8 cellular contexts compared by ENCODE assay signal in genomic region chr22:38455530-38456271, GRCh38. TPM values are rescaled to one million over a fixed set of nuclear protein-coding genes. Genes with fewer than 3 reads are reported as not detected.
DNase-seq lines count a peak whose midpoint lies in the region; ATAC-seq, FAIRE-seq and TF ChIP-seq lines count a peak whose summit lies in the region.

No MANE protein-coding gene starts in this region.

- H3K4me1 Mint-ChIP-seq in activated CD4-positive, alpha-beta memory T cell treated with anti-CD3 and anti-CD28 coated beads, Interleukin-2, amount 10 ng/mL, durations not matched to agents 7 days and 5 days, result peaks cover 14% of the 10 kb centered on the region

- peaks cover 72% of the 10 kb centered on the region for H3K27me3 Mint-ChIP-seq in activated CD4-positive, alpha-beta memory T cell treated with anti-CD3 and anti-CD28 coated beads, Interleukin-2, amount 10 ng/mL, durations not matched to agents 7 days and 5 days

- H2AFZ ChIP-seq in GM12878 (ENCODE audit: control insufficient read depth, low read depth, low read length), result no peak overlapping the region

- DNase-seq in AG04449 (ENCODE audit: low read depth, low spot score) (no peak), HFF-Myc (ENCODE audit: extremely low read depth, low read depth) (no peak), GM12878 (ENCODE audit: low read depth, low spot score) (no peak), lung microvascular endothelial cell (ENCODE audit: low read depth in 2 of 2) (peak; percentile 36 to 56), germinal center (ENCODE audit: low spot score) (no peak), kidney glomerular epithelial cell (lab: John Stamatoyannopoulos, UW) (no peak)
- DNase-seq in activated CD4-positive, alpha-beta memory T cell treated with anti-CD3 and anti-CD28 coated beads, Interleukin-2, amount 10 ng/mL, durations not matched to agents 7 days and 5 days, result no peak

- CTCF ChIA-PET in AG04449 (lab: Yijun Ruan, JAX) (no interaction called here), GM12878 (lab: Yijun Ruan, JAX) (no interaction called here)
- CTCF ChIA-PET in activated CD4-positive, alpha-beta memory T cell treated with anti-CD3 and anti-CD28 coated beads, Interleukin-2, amount 10 ng/mL, durations not matched to agents 7 days and 5 days (lab: Charles Lee), result no interaction called here

- no peaks in the 10 kb centered on the region for H3K36me3 Mint-ChIP-seq in activated CD4-positive, alpha-beta memory T cell treated with anti-CD3 and anti-CD28 coated beads, Interleukin-2, amount 10 ng/mL, durations not matched to agents 7 days and 5 days (ENCODE audit: low read depth)

- POLR2A ChIA-PET in AG04449 (lab: Yijun Ruan, JAX), result no interaction called here
- POLR2A ChIA-PET in GM12878 (lab: Charles Lee), result no interaction called here
- POLR2A ChIA-PET in activated CD4-positive, alpha-beta memory T cell treated with anti-CD3 and anti-CD28 coated beads, Interleukin-2, amount 10 ng/mL, durations not matched to agents 7 days and 5 days (lab: Charles Lee), result interaction anchor here (0.6 kb wide), 1 partner anchor 241 kb away, joined by 3 read pairs; no protein-coding TSS in a partner anchor

- H3K27ac Mint-ChIP-seq in activated CD4-positive, alpha-beta memory T cell treated with anti-CD3 and anti-CD28 coated beads, Interleukin-2, amount 10 ng/mL, durations not matched to agents 7 days and 5 days, result no peak overlapping the region

- H3K9me3 Mint-ChIP-seq in activated CD4-positive, alpha-beta memory T cell treated with anti-CD3 and anti-CD28 coated beads, Interleukin-2, amount 10 ng/mL, durations not matched to agents 7 days and 5 days, result no peaks in the 10 kb centered on the region

- H3K9me3 ChIP-seq in GM12878 (replicated peaks; ENCODE audit: control insufficient read depth, insufficient read depth, low read length), result no peaks in the 10 kb centered on the region

- intact Hi-C loops in GM12878 (cut with micrococcal nuclease; ENCODE audit: unreplicated experiment), result no loop called here

- TF ChIP-seq EP300 in GM12878 (IDR thresholded peaks at IDR 0.05; ENCODE audit: borderline replicate concordance in 1 of 2, control insufficient read depth in 1 of 2, low read depth in 2 of 2, low read length in 2 of 2), result no peak

- H3K27me3 ChIP-seq in GM12878 (replicated peaks in 1 of 2; ENCODE audit: control insufficient read depth in 2 of 2, insufficient read depth in 2 of 2, low read length in 1 of 2), result peaks cover 18% of the 10 kb centered on the region in 2 experiments

- no peak for FAIRE-seq in GM12878 (lab: Jason Lieb, UNC)

- no peaks in the 10 kb centered on the region for H3K79me2 ChIP-seq in GM12878 (ENCODE audit: control insufficient read depth, insufficient read depth, low read length)

- peak overlapping the region; percentile 32 for H3K4me3 ChIP-seq in AG04449 (ENCODE audit: low read depth, low read length)
- H3K4me3 ChIP-seq in HFF-Myc (replicated peaks; ENCODE audit: low read depth, low read length), result peak overlapping the region; percentile 27
- H3K4me3 ChIP-seq in GM12878, result no peak overlapping the region; the same call in 1 of the 2 replicates

- no peak for TF ChIP-seq CTCF in AG04449 (IDR thresholded peaks at IDR 0.05; ENCODE audit: insufficient read depth, low read length, missing control alignments)
- no peak for TF ChIP-seq CTCF in HFF-Myc (IDR thresholded peaks at IDR 0.05; ENCODE audit: low read depth, low read length, missing control alignments)
- no peak for TF ChIP-seq CTCF in GM12878 (IDR thresholded peaks at IDR 0.05 in 2 of 3, conservative IDR thresholded peaks at IDR 0.05 in 1 of 3; ENCODE audit: control insufficient read depth in 2 of 3, extremely low read depth in 1 of 3, insufficient read depth in 1 of 3, low read depth in 3 of 3, low read length in 3 of 3)

- H3K4me2 ChIP-seq in GM12878 (ENCODE audit: control insufficient read depth, insufficient read depth), result peak overlapping the region; percentile 17; the same call in 1 of the 2 replicates

- H3K4me1 ChIP-seq in GM12878 (ENCODE audit: control insufficient read depth, insufficient read depth, low read length), result peaks cover 6% of the 10 kb centered on the region; the same call in 1 of the 2 replicates

- no peak overlapping the region for H3K4me3 Mint-ChIP-seq in activated CD4-positive, alpha-beta memory T cell treated with anti-CD3 and anti-CD28 coated beads, Interleukin-2, amount 10 ng/mL, durations not matched to agents 7 days and 5 days

- no peak for TF ChIP-seq RAD21 in GM12878 (IDR thresholded peaks at IDR 0.05; ENCODE audit: insufficient read depth, low read depth, low read length)

- no peak overlapping the region for H3K9ac ChIP-seq in GM12878 (ENCODE audit: control insufficient read depth, insufficient read depth, low read length)

- H4K20me1 ChIP-seq in GM12878 (ENCODE audit: control insufficient read depth, insufficient read depth), result peaks cover 3% of the 10 kb centered on the region; the same call in 1 of the 2 replicates

- TF ChIP-seq POLR2A in GM12878 (IDR thresholded peaks at IDR 0.05; ENCODE audit: low read depth, low read length), result no peak

- BruUV-seq in GM12878 (replicated peaks; lab: Mats Ljungman, UMichigan), result no TSS peak

- no peaks in the 10 kb centered on the region for H3K36me3 ChIP-seq in GM12878 (ENCODE audit: control insufficient read depth in 2 of 2, insufficient read depth in 2 of 2, low read length in 1 of 2)

- no peak overlapping the region for H3K27ac ChIP-seq in GM12878 (ENCODE audit: control insufficient read depth, insufficient read depth)

- WGBS in GM12878 (ENCODE audit: insufficient coverage, insufficient replicate concordance, low lambda C conversion rate, missing lambda C conversion rate), result 12% methylated on average over 26 of the region's 90 CpGs

- no peak for ATAC-seq in GM12878
- no peak for ATAC-seq in GM18858 (IDR thresholded peaks at IDR 0.05; ENCODE audit: unreplicated experiment)

- RAD21 ChIA-PET in GM12878 (lab: Charles Lee; ENCODE audit: unreplicated experiment), result no interaction called here

- in situ Hi-C loops in GM12878 (cut with MboI), result no loop called here

- SMC1A ChIA-PET in GM12878 (lab: Charles Lee; ENCODE audit: uncharacterized antibody, unreplicated experiment), result no interaction called here

RNA-seq across cellular contexts. Expression of gene KCNJ4, which starts 0.7 kb away (rescaled TPM):
- not detected in 2 replicates for total RNA-seq in GM12878 (2013; cell fraction: nucleolus; rRNA removed)
- total RNA-seq in GM12878 (2014; rRNA removed), result not detected in 2 replicates
- not detected in 2 replicates for total RNA-seq in GM12878 (2014; rRNA removed; fragmentation: Illumina TruSeq; extraction: Trizol)
- total RNA-seq in GM12878 (2021), result not detected in 2 replicates
- polyA plus RNA-seq in GM12878 (2011; ENCODE audit: low read depth), result 0.12 TPM
- not detected in 2 replicates for polyA plus RNA-seq in GM12878 (2011; rRNA removed)
- not detected in 2 replicates for polyA plus RNA-seq in GM12878 (2011; cell fraction: cytosol; rRNA removed)
- not detected in 2 replicates for polyA plus RNA-seq in GM12878 (2011; cell fraction: nucleus; rRNA removed)
- 0.07 and 0.13 TPM in 2 replicates for polyA plus RNA-seq in GM12878 (2012)
- not detected in 2 replicates for polyA plus RNA-seq in GM12878 (2014; fragmentation: Illumina TruSeq; extraction: Trizol)
- not detected for polyA plus RNA-seq in GM12878 (2014; fragmentation: Nextera tagmentation; extraction: Ambion mirVana)
- not detected in 2 replicates for polyA plus RNA-seq in GM12878 (2014; rRNA removed)
- polyA plus RNA-seq in GM12878 (2016; fragmentation: Nextera tagmentation; extraction: Ambion mirVana), result not detected
- polyA minus RNA-seq in GM12878 (2011; rRNA and poly(A)+ RNA removed), result not detected in 2 replicates
- not detected in 2 replicates for polyA minus RNA-seq in GM12878 (2011; cell fraction: cytosol; rRNA and poly(A)+ RNA removed)
- not detected in 2 replicates for polyA minus RNA-seq in GM12878 (2011; cell fraction: nucleus; rRNA and poly(A)+ RNA removed)
- total RNA-seq in lung microvascular endothelial cell, result under 0.01 TPM in 1 of 2 replicates, not detected in the other
- not detected for total RNA-seq in activated CD4-positive, alpha-beta memory T cell treated with anti-CD3 and anti-CD28 coated beads, Interleukin-2, amount 10 ng/mL, durations not matched to agents 7 days and 5 days

RNA-seq across cellular contexts. Expression of gene KDELR3, which starts 12.2 kb away (rescaled TPM):
- total RNA-seq in GM12878 (2013; cell fraction: nucleolus; rRNA removed), result 0.50 and 0.61 TPM in 2 replicates
- 0.45 TPM in 1 of 2 replicates, not detected in the other for total RNA-seq in GM12878 (2014; rRNA removed)
- total RNA-seq in GM12878 (2014; rRNA removed; fragmentation: Illumina TruSeq; extraction: Trizol), result 0.18 TPM in 1 of 2 replicates, not detected in the other
- 0.18 and 0.19 TPM in 2 replicates for total RNA-seq in GM12878 (2021)
- 2.3 TPM for polyA plus RNA-seq in GM12878 (2011; ENCODE audit: low read depth)
- polyA plus RNA-seq in GM12878 (2011; rRNA removed), result 0.98 and 1.4 TPM in 2 replicates
- polyA plus RNA-seq in GM12878 (2011; cell fraction: cytosol; rRNA removed), result 0.90 and 1.1 TPM in 2 replicates
- 0.24 and 0.34 TPM in 2 replicates for polyA plus RNA-seq in GM12878 (2011; cell fraction: nucleus; rRNA removed)
- polyA plus RNA-seq in GM12878 (2012), result 1.8 and 2.4 TPM in 2 replicates
- polyA plus RNA-seq in GM12878 (2014; fragmentation: Illumina TruSeq; extraction: Trizol), result 0.25 and 0.43 TPM in 2 replicates
- polyA plus RNA-seq in GM12878 (2014; fragmentation: Nextera tagmentation; extraction: Ambion mirVana), result under 1 TPM; 0.24 TPM
- 0.15 and 0.36 TPM in 2 replicates for polyA plus RNA-seq in GM12878 (2014; rRNA removed)
- under 1 TPM; 0.32 to 0.36 TPM for polyA plus RNA-seq in GM12878 (2016; fragmentation: Nextera tagmentation; extraction: Ambion mirVana)
- polyA minus RNA-seq in GM12878 (2011; rRNA and poly(A)+ RNA removed), result 0.62 and 1.1 TPM in 2 replicates
- not detected in 2 replicates for polyA minus RNA-seq in GM12878 (2011; cell fraction: cytosol; rRNA and poly(A)+ RNA removed)
- not detected in 2 replicates for polyA minus RNA-seq in GM12878 (2011; cell fraction: nucleus; rRNA and poly(A)+ RNA removed)
- 15.7 and 23.5 TPM in 2 replicates for total RNA-seq in lung microvascular endothelial cell
- under 1 TPM; 0.75 to 0.88 TPM for total RNA-seq in activated CD4-positive, alpha-beta memory T cell treated with anti-CD3 and anti-CD28 coated beads, Interleukin-2, amount 10 ng/mL, durations not matched to agents 7 days and 5 days

RNA-seq across cellular contexts. Expression of gene DDX17, which starts 50.4 kb away (rescaled TPM):
- 1,768 and 1,800 TPM in 2 replicates for total RNA-seq in GM12878 (2013; cell fraction: nucleolus; rRNA removed)
- total RNA-seq in GM12878 (2014; rRNA removed) (377 and 419 TPM in 2 replicates), GM12878 (2014; rRNA removed; fragmentation: Illumina TruSeq; extraction: Trizol) (223 and 233 TPM in 2 replicates), GM12878 (2021) (340 and 342 TPM in 2 replicates), lung microvascular endothelial cell (267 and 371 TPM in 2 replicates)
- polyA plus RNA-seq in GM12878 (2011; ENCODE audit: low read depth), result 163 TPM
- polyA plus RNA-seq in GM12878 (2011; rRNA removed) (778 and 793 TPM in 2 replicates), GM12878 (2014; fragmentation: Illumina TruSeq; extraction: Trizol) (310 and 395 TPM in 2 replicates), GM12878 (2014; fragmentation: Nextera tagmentation; extraction: Ambion mirVana) (10 to 100 TPM; 47.1 to 91.4 TPM), GM12878 (2014; rRNA removed) (430 and 457 TPM in 2 replicates), GM12878 (2016; fragmentation: Nextera tagmentation; extraction: Ambion mirVana) (10 to 100 TPM; 25.2 to 30.9 TPM)
- polyA plus RNA-seq in GM12878 (2011; cell fraction: cytosol; rRNA removed), result 427 and 428 TPM in 2 replicates
- polyA plus RNA-seq in GM12878 (2011; cell fraction: nucleus; rRNA removed), result 1,697 and 1,958 TPM in 2 replicates
- 206 and 224 TPM in 2 replicates for polyA plus RNA-seq in GM12878 (2012)
- 499 and 606 TPM in 2 replicates for polyA minus RNA-seq in GM12878 (2011; rRNA and poly(A)+ RNA removed)
- 150 and 173 TPM in 2 replicates for polyA minus RNA-seq in GM12878 (2011; cell fraction: cytosol; rRNA and poly(A)+ RNA removed)
- 520 and 693 TPM in 2 replicates for polyA minus RNA-seq in GM12878 (2011; cell fraction: nucleus; rRNA and poly(A)+ RNA removed)
- 100 to 1,000 TPM; 511 to 521 TPM for total RNA-seq in activated CD4-positive, alpha-beta memory T cell treated with anti-CD3 and anti-CD28 coated beads, Interleukin-2, amount 10 ng/mL, durations not matched to agents 7 days and 5 days

Comparison
In these comparisons a context has a peak if more than half of its experiments do, and no peak if none do; other contexts are left out.
1. DNase-seq: peak in lung microvascular endothelial cell (2 of 2); none in AG04449 (single experiment), HFF-Myc (single experiment), GM12878 (single experiment), activated CD4-positive, alpha-beta memory T cell treated with anti-CD3 and anti-CD28 coated beads, Interleukin-2, amount 10 ng/mL, durations not matched to agents 7 days and 5 days (single experiment), germinal center (single experiment) and kidney glomerular epithelial cell (single experiment).